24 cellular contexts compared by ENCODE assay signal in the genomic region with DNA sequence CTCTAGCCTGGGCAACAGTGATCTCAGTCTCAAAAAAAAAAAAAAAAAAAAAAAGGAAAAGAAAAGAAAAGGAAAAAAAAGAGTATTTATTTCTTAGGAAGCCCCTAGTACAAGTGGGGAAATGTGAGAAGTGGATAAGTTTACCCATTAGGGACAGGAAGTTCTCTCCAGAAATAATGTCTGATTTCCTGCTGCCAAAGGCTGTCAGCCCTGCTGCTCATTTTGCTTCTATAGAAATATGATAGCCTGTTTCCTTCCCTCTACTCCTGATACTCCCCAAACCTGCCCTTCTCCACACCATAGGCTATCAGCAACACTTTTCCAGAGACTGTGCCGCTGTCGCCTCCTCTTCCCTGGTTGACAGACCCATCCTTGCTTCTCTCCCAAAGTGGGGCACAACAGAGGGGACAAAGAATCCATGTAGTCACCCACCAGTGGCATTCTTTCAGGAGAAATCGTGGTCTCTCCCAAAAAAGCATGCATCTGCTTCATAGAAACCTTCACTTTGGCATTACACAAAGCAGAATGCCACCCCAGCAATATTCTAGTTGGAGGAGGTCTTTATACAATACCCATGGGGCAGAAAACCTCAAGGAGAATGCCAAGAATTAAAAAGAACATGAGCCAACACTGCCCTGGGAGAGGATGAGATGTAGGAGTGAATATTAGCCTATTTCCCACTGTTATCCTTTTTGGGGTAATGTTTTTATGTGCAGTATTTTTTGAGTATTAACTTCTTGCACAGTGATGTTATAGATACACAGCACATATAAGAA.
DNase-seq lines count a peak whose midpoint lies in the region; ATAC-seq, FAIRE-seq and TF ChIP-seq lines count a peak whose summit lies in the region.
"Had no signal": no experiment of that assay in that cellular context is flagged by ENCODE, and none has a peak within 500 bp of the region (broad histone marks: within the 10 kb centered on the region; RNA-seq: fewer than 3 reads in every experiment).

No MANE protein-coding gene starts in this region.

- no peak overlapping the region for H4K5ac ChIP-seq in IMR-90 (ENCODE audit: low read depth, low read length)

- peak overlapping the region; percentile 21; the same call in 1 of the 2 replicates for H3K14ac ChIP-seq in IMR-90 (replicated peaks; ENCODE audit: low read depth, low read length)

- H2BK120ac ChIP-seq in IMR-90 (ENCODE audit: low read depth, low read length), result peak overlapping the region; percentile 44; the same call in 1 of the 2 replicates

- no peaks in the 10 kb centered on the region for H3K36me3 ChIP-seq in IMR-90 (ENCODE audit: control insufficient read depth, insufficient read depth, low read length)
- H3K36me3 ChIP-seq: ascending aorta, suprapubic skin had no signal

- no peak overlapping the region for H4K91ac ChIP-seq in IMR-90 (ENCODE audit: insufficient read depth, low read depth, low read length)

- DNase-seq in AG10803 (ENCODE audit: low read depth) (peak; percentile 12), IMR-90 (no peak), UCSD-AML1 (lab: John Stamatoyannopoulos, UW; ENCODE audit: unreplicated experiment) (peak; percentile 52), fibroblast of pulmonary artery (ENCODE audit: low read depth) (peak; percentile 19), GM19238 (ENCODE audit: insufficient read length, low spot score) (no peak), T1000 (lab: John Stamatoyannopoulos, UW) (no peak), RCC 7860 (ENCODE audit: low spot score) (no peak)
- DNase-seq in activated CD8-positive, alpha-beta memory T cell treated with anti-CD3 and anti-CD28 coated beads, Interleukin-2, amount 50 U/mL, for 4 hours, result no peak
- DNase-seq: activated CD4-positive, alpha-beta T cell treated with anti-CD3 and anti-CD28 coated beads for 36 hours; CD4-positive, alpha-beta T cell; central memory CD4-positive, alpha-beta T cell; DMS 273 treated with DMSO at 0.1 percent for 48 hours; erythroblast; hippocampal formation; Karpas-422; mucosa of descending colon; NCI-H1105 treated with DMSO at 0.1 percent for 48 hours; NCI-H2029 treated with DMSO at 0.1 percent for 48 hours; NCI-H524; psoas muscle; stimulated activated CD4-positive, alpha-beta T cell treated with anti-CD3 and anti-CD28 coated beads, Interleukin-1b, Interleukin-23, amount 100 ng/mL, for 48 hours had no signal

- no peak overlapping the region for H3K4me2 ChIP-seq in IMR-90 (ENCODE audit: low read depth, low read length)

- in situ Hi-C loops in IMR-90 (cut with MboI; ENCODE audit: low sequenced_read_pairs), result no loop called here

- POLR2A ChIA-PET in IMR-90 (lab: Charles Lee; ENCODE audit: unreplicated experiment), result no interaction called here

- peak overlapping the region; percentile 62 for H2AFZ ChIP-seq in IMR-90 (replicated peaks; ENCODE audit: low read length, poor library complexity)

- CTCF ChIA-PET in IMR-90 (lab: Yijun Ruan, JAX), result no interaction called here

- H2AK9ac ChIP-seq in IMR-90 (replicated peaks; ENCODE audit: low read depth, low read length, poor library complexity), result peak overlapping the region; percentile 77

- FAIRE-seq in RCC 7860 (lab: Jason Lieb, UNC), result no peak
- FAIRE-seq: frontal cortex had no signal

- TF ChIP-seq RAD21 in IMR-90 (IDR thresholded peaks at IDR 0.05; ENCODE audit: low read length), result no peak

- BruUV-seq in IMR-90 (replicated peaks; lab: Mats Ljungman, UMichigan), result no TSS peak

- H2BK20ac ChIP-seq in IMR-90 (ENCODE audit: low read depth, low read length), result peak overlapping the region; percentile 9; the same call in 1 of the 2 replicates

- H3K27ac ChIP-seq in IMR-90 (ENCODE audit: insufficient read depth, low read length), result no peak overlapping the region
- H3K27ac ChIP-seq: ascending aorta, psoas muscle, suprapubic skin had no signal

- no peaks in the 10 kb centered on the region for H3K9me3 ChIP-seq in IMR-90 (ENCODE audit: control insufficient read depth, insufficient read depth, low read length)
- H3K9me3 ChIP-seq: ascending aorta, mucosa of descending colon, psoas muscle, suprapubic skin had no signal

- H3K9ac ChIP-seq in IMR-90 (ENCODE audit: low read depth, low read length), result no peak overlapping the region

- H3K27me3 ChIP-seq in IMR-90 (ENCODE audit: control insufficient read depth, insufficient read depth, low read length), result no peaks in the 10 kb centered on the region
- H3K27me3 ChIP-seq: ascending aorta, suprapubic skin had no signal

- dilution Hi-C loops in IMR-90 (cut with HindIII; ENCODE audit: low sequenced_read_pairs, unreplicated experiment), result no loop called here

- peak overlapping the region; percentile 66; the same call in 1 of the 2 replicates for H2AK5ac ChIP-seq in IMR-90 (ENCODE audit: low read depth, low read length)

- H2BK15ac ChIP-seq in IMR-90 (ENCODE audit: low read depth, low read length), result peak overlapping the region; percentile 56; the same call in 1 of the 3 replicates

- no peaks in the 10 kb centered on the region for H4K20me1 ChIP-seq in IMR-90 (ENCODE audit: insufficient read depth, low read length)

- H3K4ac ChIP-seq in IMR-90 (ENCODE audit: low read depth, low read length), result 0 out of 2 replicates have a peak overlapping the region, but pooled peaks have one; percentile 10

- no peak overlapping the region for H3K23ac ChIP-seq in IMR-90 (ENCODE audit: low read depth, low read length)

- no peak for TF ChIP-seq CTCF in AG10803 (conservative IDR thresholded peaks at IDR 0.05; ENCODE audit: low read length)
- TF ChIP-seq CTCF in IMR-90 (conservative IDR thresholded peaks at IDR 0.05; ENCODE audit: low read depth, low read length), result no peak
- TF ChIP-seq CTCF in fibroblast of pulmonary artery (IDR thresholded peaks at IDR 0.05; ENCODE audit: low read length, missing control alignments), result no peak

- H4K8ac ChIP-seq in IMR-90 (ENCODE audit: low read depth in 2 of 2, low read length in 2 of 2), result no peak overlapping the region

- ATAC-seq in IMR-90 (ENCODE audit: low read depth), result no peak
- ATAC-seq: activated CD4-positive, alpha-beta T cell treated with anti-CD3 and anti-CD28 coated beads for 36 hours; mucosa of descending colon; psoas muscle had no signal

- H3K79me1 ChIP-seq in IMR-90 (ENCODE audit: low read depth in 1 of 2, low read length in 2 of 2), result no peaks in the 10 kb centered on the region

- no peak overlapping the region for H3K56ac ChIP-seq in IMR-90 (ENCODE audit: extremely low read depth, insufficient read depth, low read length)

- no peak overlapping the region for H2BK5ac ChIP-seq in IMR-90 (ENCODE audit: low read depth, low read length, poor library complexity, severe bottlenecking)

- intact Hi-C loops in IMR-90 (cut with micrococcal nuclease), result no loop called here

- no peak for TF ChIP-seq POLR2A in IMR-90 (IDR thresholded peaks at IDR 0.05; ENCODE audit: low read depth, low read length)

- WGBS in IMR-90 (ENCODE audit: extremely low coverage in 2 of 2, insufficient read length in 1 of 2), 2 experiments, result 100% methylated on average over 2 of the region's 3 CpGs; no CpG with 5 or more reads in 1 of the 2 experiments

- H3K4me1 ChIP-seq in IMR-90 (ENCODE audit: control insufficient read depth, insufficient read depth, low read length), result no peaks in the 10 kb centered on the region; the same call in 1 of the 2 replicates
- H3K4me1 ChIP-seq: ascending aorta, psoas muscle, suprapubic skin had no signal

- no peaks in the 10 kb centered on the region for H3K9me1 ChIP-seq in IMR-90 (ENCODE audit: insufficient read depth, low read length)

- H3K4me3 ChIP-seq in AG10803 (ENCODE audit: low read length), result no peak overlapping the region
- no peak overlapping the region for H3K4me3 ChIP-seq in IMR-90 (ENCODE audit: insufficient read depth, low read depth, low read length)
- H3K4me3 ChIP-seq in fibroblast of pulmonary artery (replicated peaks; ENCODE audit: low read depth, low read length), result no peak overlapping the region
- H3K4me3 ChIP-seq: ascending aorta, mucosa of descending colon, psoas muscle, suprapubic skin had no signal

- no peak overlapping the region for H3K18ac ChIP-seq in IMR-90 (ENCODE audit: low read depth, low read length)

TF ChIP-seq in IMR-90, 13 proteins besides CTCF, POLR2A, EP300 and RAD21:
- TF ChIP-seq, protein P1, sequence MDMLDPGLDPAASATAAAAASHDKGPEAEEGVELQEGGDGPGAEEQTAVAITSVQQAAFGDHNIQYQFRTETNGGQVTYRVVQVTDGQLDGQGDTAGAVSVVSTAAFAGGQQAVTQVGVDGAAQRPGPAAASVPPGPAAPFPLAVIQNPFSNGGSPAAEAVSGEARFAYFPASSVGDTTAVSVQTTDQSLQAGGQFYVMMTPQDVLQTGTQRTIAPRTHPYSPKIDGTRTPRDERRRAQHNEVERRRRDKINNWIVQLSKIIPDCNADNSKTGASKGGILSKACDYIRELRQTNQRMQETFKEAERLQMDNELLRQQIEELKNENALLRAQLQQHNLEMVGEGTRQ (IDR thresholded peaks at IDR 0.05; ENCODE audit: low read depth, low read length), result no peak
- TF ChIP-seq MAFK (IDR thresholded peaks at IDR 0.05; ENCODE audit: low read depth, low read length) (no peak), NFE2L2 (IDR thresholded peaks at IDR 0.05; ENCODE audit: low read depth, low read length) (no peak), BHLHE40 (IDR thresholded peaks at IDR 0.05; ENCODE audit: low read depth, low read length) (no peak), CEBPB (IDR thresholded peaks at IDR 0.05; ENCODE audit: low read depth, low read length) (no peak), RCOR1 (IDR thresholded peaks at IDR 0.05; ENCODE audit: insufficient replicate concordance, low read length) (no peak), MXI1 (IDR thresholded peaks at IDR 0.05; ENCODE audit: borderline replicate concordance, low read depth, low read length) (no peak), ELK1 (IDR thresholded peaks at IDR 0.05; ENCODE audit: borderline replicate concordance, low read depth, low read length) (no peak), FOS (IDR thresholded peaks at IDR 0.05; ENCODE audit: low read depth, low read length) (no peak), SMC3 (IDR thresholded peaks at IDR 0.05; ENCODE audit: low read depth, low read length) (no peak)

Comparison
In these comparisons a context has a peak if more than half of its experiments do, and no peak if none do; other contexts are left out.
1. DNase-seq: peak in AG10803 (single experiment), UCSD-AML1 (single experiment) and fibroblast of pulmonary artery (single experiment); none in IMR-90 (single experiment), GM19238 (single experiment), activated CD8-positive, alpha-beta memory T cell treated with anti-CD3 and anti-CD28 coated beads, Interleukin-2, amount 50 U/mL, for 4 hours (single experiment), T1000 (single experiment) and RCC 7860 (single experiment).